Comparison of ENCODE assay signal across 25 cellular contexts in genomic region chr7:157685430-157686284, GRCh38.
DNase-seq lines count a peak whose midpoint lies in the region; ATAC-seq and TF ChIP-seq lines count a peak whose summit lies in the region.
"Had no signal": no experiment of that assay in that cellular context is flagged by ENCODE, and none has a peak within 500 bp of the region (broad histone marks: within the 10 kb centered on the region; RNA-seq: fewer than 3 reads in every experiment).

No MANE protein-coding gene starts in this region.

- no peak for TF ChIP-seq CTCF in natural killer cell (IDR thresholded peaks at IDR 0.05)

- H3K4me3 Mint-ChIP-seq in activated naive CD4-positive, alpha-beta T cell treated with anti-CD3 and anti-CD28 coated beads, Interleukin-2, amount 10 ng/mL, durations not matched to agents 7 days and 5 days: no peak overlapping the region
- no peak overlapping the region for H3K4me3 Mint-ChIP-seq in natural killer cell
- no peak overlapping the region for H3K4me3 Mint-ChIP-seq in stimulated activated effector memory CD8-positive, alpha-beta T cell treated with anti-CD3 and anti-CD28 coated beads, Interleukin-12 subunit alpha, Interleukin-12 subunit beta, amount 100 ng/mL, for 72 hours
- H3K4me3 Mint-ChIP-seq in effector memory CD8-positive, alpha-beta T cell: no peak overlapping the region
- H3K4me3 Mint-ChIP-seq: activated CD4-positive, alpha-beta memory T cell treated with anti-CD3 and anti-CD28 coated beads for 36 hours; activated naive CD8-positive, alpha-beta T cell treated with anti-CD3 and anti-CD28 coated beads, Interleukin-2, amount 10 ng/mL, durations not matched to agents 7 days and 5 days; T-helper 1 cell treated with Interleukin-12 subunit alpha and Interleukin-12 subunit beta and Interleukin-4 antibody, amounts not matched to agents 30 μg/mL and 1 μg/mL, for 36 hours had no signal

- H3K27me3 Mint-ChIP-seq in activated naive CD4-positive, alpha-beta T cell treated with anti-CD3 and anti-CD28 coated beads, Interleukin-2, amount 10 ng/mL, durations not matched to agents 7 days and 5 days: peaks cover 96% of the 10 kb centered on the region
- peaks cover 49 to 53% of the 10 kb centered on the region in 2 donors for H3K27me3 Mint-ChIP-seq in natural killer cell (ENCODE audit: low read depth in 2 of 2)
- peaks cover 61 to 79% of the 10 kb centered on the region in 2 donors for H3K27me3 Mint-ChIP-seq in effector memory CD8-positive, alpha-beta T cell

- peaks cover 9% of the 10 kb centered on the region for H3K4me1 Mint-ChIP-seq in activated naive CD4-positive, alpha-beta T cell treated with anti-CD3 and anti-CD28 coated beads, Interleukin-2, amount 10 ng/mL, durations not matched to agents 7 days and 5 days
- peaks cover 0 to 5% of the 10 kb centered on the region in 2 donors for H3K4me1 Mint-ChIP-seq in natural killer cell
- H3K4me1 Mint-ChIP-seq in stimulated activated effector memory CD8-positive, alpha-beta T cell treated with anti-CD3 and anti-CD28 coated beads, Interleukin-12 subunit alpha, Interleukin-12 subunit beta, amount 100 ng/mL, for 72 hours: peaks cover 6% of the 10 kb centered on the region
- H3K4me1 Mint-ChIP-seq in effector memory CD8-positive, alpha-beta T cell (ENCODE audit: low read depth in 2 of 2): peaks cover 0 to 4% of the 10 kb centered on the region in 2 donors

- H3K36me3 Mint-ChIP-seq in activated naive CD4-positive, alpha-beta T cell treated with anti-CD3 and anti-CD28 coated beads, Interleukin-2, amount 10 ng/mL, durations not matched to agents 7 days and 5 days: no peaks in the 10 kb centered on the region
- H3K36me3 Mint-ChIP-seq in natural killer cell: no peaks in the 10 kb centered on the region
- H3K36me3 Mint-ChIP-seq in stimulated activated effector memory CD8-positive, alpha-beta T cell treated with anti-CD3 and anti-CD28 coated beads, Interleukin-12 subunit alpha, Interleukin-12 subunit beta, amount 100 ng/mL, for 72 hours: no peaks in the 10 kb centered on the region
- H3K36me3 Mint-ChIP-seq in effector memory CD8-positive, alpha-beta T cell (ENCODE audit: insufficient read depth): no peaks in the 10 kb centered on the region
- H3K36me3 Mint-ChIP-seq: activated CD4-positive, alpha-beta memory T cell treated with anti-CD3 and anti-CD28 coated beads for 36 hours; activated naive CD8-positive, alpha-beta T cell treated with anti-CD3 and anti-CD28 coated beads, Interleukin-2, amount 10 ng/mL, durations not matched to agents 7 days and 5 days had no signal

- no peak overlapping the region for H3K27ac Mint-ChIP-seq in activated naive CD4-positive, alpha-beta T cell treated with anti-CD3 and anti-CD28 coated beads, Interleukin-2, amount 10 ng/mL, durations not matched to agents 7 days and 5 days
- H3K27ac Mint-ChIP-seq in natural killer cell: no peak overlapping the region
- H3K27ac Mint-ChIP-seq in stimulated activated effector memory CD8-positive, alpha-beta T cell treated with anti-CD3 and anti-CD28 coated beads, Interleukin-12 subunit alpha, Interleukin-12 subunit beta, amount 100 ng/mL, for 72 hours: no peak overlapping the region
- H3K27ac Mint-ChIP-seq in effector memory CD8-positive, alpha-beta T cell: no peak overlapping the region
- H3K27ac Mint-ChIP-seq: activated CD4-positive, alpha-beta memory T cell treated with anti-CD3 and anti-CD28 coated beads for 36 hours; activated naive CD8-positive, alpha-beta T cell treated with anti-CD3 and anti-CD28 coated beads, Interleukin-2, amount 10 ng/mL, durations not matched to agents 7 days and 5 days; progenitor cell of endocrine pancreas; T-helper 1 cell treated with Interleukin-12 subunit alpha and Interleukin-12 subunit beta and Interleukin-4 antibody, amounts not matched to agents 30 μg/mL and 1 μg/mL, for 36 hours had no signal

- no peaks in the 10 kb centered on the region for H3K9me3 Mint-ChIP-seq in activated naive CD4-positive, alpha-beta T cell treated with anti-CD3 and anti-CD28 coated beads, Interleukin-2, amount 10 ng/mL, durations not matched to agents 7 days and 5 days
- no peaks in the 10 kb centered on the region for H3K9me3 Mint-ChIP-seq in natural killer cell
- no peaks in the 10 kb centered on the region for H3K9me3 Mint-ChIP-seq in stimulated activated effector memory CD8-positive, alpha-beta T cell treated with anti-CD3 and anti-CD28 coated beads, Interleukin-12 subunit alpha, Interleukin-12 subunit beta, amount 100 ng/mL, for 72 hours
- no peaks in the 10 kb centered on the region for H3K9me3 Mint-ChIP-seq in effector memory CD8-positive, alpha-beta T cell
- H3K9me3 Mint-ChIP-seq: activated CD4-positive, alpha-beta memory T cell treated with anti-CD3 and anti-CD28 coated beads for 36 hours; activated naive CD8-positive, alpha-beta T cell treated with anti-CD3 and anti-CD28 coated beads, Interleukin-2, amount 10 ng/mL, durations not matched to agents 7 days and 5 days; T-helper 1 cell treated with Interleukin-12 subunit alpha and Interleukin-12 subunit beta and Interleukin-4 antibody, amounts not matched to agents 30 μg/mL and 1 μg/mL, for 36 hours had no signal

- intact Hi-C loops in natural killer cell (cut with micrococcal nuclease): no loop called here

- CTCF ChIA-PET in activated naive CD4-positive, alpha-beta T cell treated with anti-CD3 and anti-CD28 coated beads, Interleukin-2, amount 10 ng/mL, durations not matched to agents 7 days and 5 days (lab: Charles Lee): no interaction called here

- DNase-seq in activated naive CD4-positive, alpha-beta T cell treated with anti-CD3 and anti-CD28 coated beads, Interleukin-2, amount 10 ng/mL, durations not matched to agents 7 days and 5 days: peak; percentile 8
- DNase-seq in activated naive CD4-positive, alpha-beta T cell treated with Interleukin-2 at 50 U/mL for 16 hours: no peak
- DNase-seq in astrocyte of the hippocampus (ENCODE audit: low read depth, low spot score) (peak; percentile 42), natural killer cell (peak; percentile 6), C1 segment of cervical spinal cord (lab: John Stamatoyannopoulos, UW) (no peak)
- no peak for DNase-seq in stimulated activated effector memory CD8-positive, alpha-beta T cell treated with anti-CD3 and anti-CD28 coated beads, Interleukin-12 subunit alpha, Interleukin-12 subunit beta, amount 100 ng/mL, for 72 hours (ENCODE audit: low spot score in 2 of 2)
- no peak for DNase-seq in effector memory CD8-positive, alpha-beta T cell
- DNase-seq: activated CD4-positive, alpha-beta memory T cell treated with anti-CD3 and anti-CD28 coated beads for 36 hours; activated naive CD8-positive, alpha-beta T cell treated with anti-CD3 and anti-CD28 coated beads, Interleukin-2, amount 10 ng/mL, durations not matched to agents 7 days and 5 days; activated T-cell treated with anti-CD3 and anti-CD28 coated beads, Interleukin-2, amount 50 U/mL, for 1 hour; DMS 273 treated with DMSO at 0.1 percent for 48 hours; GDM1; NCI-H1436 treated with DMSO at 0.1 percent for 48 hours; NCI-H2171; NCI-H526; SHP77 treated with DMSO at 0.1 percent for 48 hours; small intestine; stimulated activated CD4-positive, alpha-beta T cell treated with anti-CD3 and anti-CD28 coated beads, Interleukin-4, amount 100 ng/mL, for 4 hours had no signal

- no peak for ATAC-seq in natural killer cell
- peak; percentile 14 for ATAC-seq in stimulated activated effector memory CD8-positive, alpha-beta T cell treated with anti-CD3 and anti-CD28 coated beads, Interleukin-12 subunit alpha, Interleukin-12 subunit beta, amount 100 ng/mL, for 72 hours
- no peak for ATAC-seq in GM19035 (IDR thresholded peaks at IDR 0.05; ENCODE audit: unreplicated experiment)
- ATAC-seq in effector memory CD8-positive, alpha-beta T cell (replicated peaks): no peak
- ATAC-seq: gastroesophageal sphincter, GM12878, HCT116, left lung had no signal

Comparison
In these comparisons a context has a peak if more than half of its experiments do, and no peak if none do; other contexts are left out.
1. DNase-seq: peak in activated naive CD4-positive, alpha-beta T cell treated with anti-CD3 and anti-CD28 coated beads, Interleukin-2, amount 10 ng/mL, durations not matched to agents 7 days and 5 days (single experiment), astrocyte of the hippocampus (single experiment) and natural killer cell (single experiment); none in activated naive CD4-positive, alpha-beta T cell treated with Interleukin-2 at 50 U/mL for 16 hours (single experiment), stimulated activated effector memory CD8-positive, alpha-beta T cell treated with anti-CD3 and anti-CD28 coated beads, Interleukin-12 subunit alpha, Interleukin-12 subunit beta, amount 100 ng/mL, for 72 hours (0 of 2), C1 segment of cervical spinal cord (0 of 14) and effector memory CD8-positive, alpha-beta T cell (0 of 3).